ENCODE assay signal across 18 cellular contexts in the genomic region with DNA sequence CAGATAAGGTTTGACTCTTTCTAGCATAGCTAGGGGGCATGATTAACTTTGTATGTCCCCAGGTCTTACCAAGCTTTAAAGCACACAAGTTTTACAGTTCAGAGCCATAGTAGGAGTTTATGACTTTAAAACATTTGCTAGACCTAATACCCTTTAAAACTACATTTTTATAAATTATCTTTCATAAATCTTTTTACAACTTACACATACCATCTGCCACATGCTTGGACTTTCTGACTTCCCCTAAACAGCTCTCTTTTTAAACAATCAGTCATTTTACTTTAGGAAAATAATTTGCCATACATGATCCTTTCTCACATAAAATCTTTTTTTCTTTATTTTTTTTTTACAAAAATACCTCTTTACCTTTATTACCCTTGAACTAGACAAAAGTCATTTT.
"Had no signal": no experiment of that assay in that cellular context is flagged by ENCODE, and none has a peak within 500 bp of the region (broad histone marks: within the 10 kb centered on the region; RNA-seq: fewer than 3 reads in every experiment).

No MANE protein-coding gene starts in this region.

- H3K27me3 Mint-ChIP-seq: naive thymus-derived CD4-positive, alpha-beta T cell; stimulated activated naive CD8-positive, alpha-beta T cell treated with anti-CD3 and anti-CD28 coated beads, Interleukin-15, Interleukin-2, amounts not matched to agents 100 ng/mL and 50 ng/mL, for 24 hours had no signal

- H3K4me1 ChIP-seq: esophagus muscularis mucosa, parathyroid adenoma, prostate gland, right lobe of liver, tibial artery, upper lobe of left lung, vagina had no signal

- H3K36me3 Mint-ChIP-seq: naive thymus-derived CD4-positive, alpha-beta T cell; stimulated activated effector memory CD8-positive, alpha-beta T cell treated with anti-CD3 and anti-CD28 coated beads, Interleukin-12 subunit alpha, Interleukin-12 subunit beta, amount 100 ng/mL, for 72 hours had no signal

- H3K4me1 Mint-ChIP-seq: naive thymus-derived CD4-positive, alpha-beta T cell; nephron progenitor cell; stimulated activated effector memory CD8-positive, alpha-beta T cell treated with anti-CD3 and anti-CD28 coated beads, Interleukin-12 subunit alpha, Interleukin-12 subunit beta, amount 100 ng/mL, for 72 hours had no signal

- DNase-seq: effector memory CD4-positive, alpha-beta T cell; left colon; left ventricle myocardium superior; naive thymus-derived CD4-positive, alpha-beta T cell; nephron progenitor cell; right lobe of liver; stimulated activated CD4-positive, alpha-beta T cell treated with anti-CD3 and anti-CD28 coated beads, Interleukin-4, amount 100 ng/mL, for 1 hour; stimulated activated CD8-positive, alpha-beta memory T cell treated with anti-CD3 and anti-CD28 coated beads, Interleukin-4, amount 100 ng/mL, for 48 hours; tibial artery; upper lobe of left lung had no signal

- H3K27ac ChIP-seq: epithelial cell of prostate, esophagus muscularis mucosa, parathyroid adenoma, prostate gland, right lobe of liver, tibial artery, upper lobe of left lung, vagina had no signal

- H3K79me2 ChIP-seq: parathyroid adenoma had no signal

- H3K27me3 ChIP-seq: esophagus muscularis mucosa, right lobe of liver, tibial artery, upper lobe of left lung, vagina had no signal

- H2AFZ ChIP-seq: parathyroid adenoma had no signal

- H3K36me3 ChIP-seq: esophagus muscularis mucosa, prostate gland, right lobe of liver, tibial artery, upper lobe of left lung, vagina had no signal

- H3K9ac ChIP-seq: parathyroid adenoma had no signal

- H3K9me3 ChIP-seq: esophagus muscularis mucosa, prostate gland, right lobe of liver, tibial artery, vagina had no signal

- H3K4me3 Mint-ChIP-seq: naive thymus-derived CD4-positive, alpha-beta T cell; nephron progenitor cell; stimulated activated effector memory CD8-positive, alpha-beta T cell treated with anti-CD3 and anti-CD28 coated beads, Interleukin-12 subunit alpha, Interleukin-12 subunit beta, amount 100 ng/mL, for 72 hours; stimulated activated naive CD8-positive, alpha-beta T cell treated with anti-CD3 and anti-CD28 coated beads, Interleukin-15, Interleukin-2, amounts not matched to agents 100 ng/mL and 50 ng/mL, for 24 hours had no signal

- H3K27ac Mint-ChIP-seq: naive thymus-derived CD4-positive, alpha-beta T cell; nephron progenitor cell; stimulated activated effector memory CD8-positive, alpha-beta T cell treated with anti-CD3 and anti-CD28 coated beads, Interleukin-12 subunit alpha, Interleukin-12 subunit beta, amount 100 ng/mL, for 72 hours; stimulated activated naive CD8-positive, alpha-beta T cell treated with anti-CD3 and anti-CD28 coated beads, Interleukin-15, Interleukin-2, amounts not matched to agents 100 ng/mL and 50 ng/mL, for 24 hours had no signal

- ATAC-seq: left colon; left ventricle myocardium superior; naive thymus-derived CD4-positive, alpha-beta T cell; right lobe of liver; stimulated activated effector memory CD8-positive, alpha-beta T cell treated with anti-CD3 and anti-CD28 coated beads, Interleukin-12 subunit alpha, Interleukin-12 subunit beta, amount 100 ng/mL, for 72 hours had no signal

- H3K4me3 ChIP-seq: esophagus muscularis mucosa, lung, prostate gland, right lobe of liver, tibial artery, upper lobe of left lung, vagina had no signal
